ENCODE assay signal across 11 cellular contexts in the genomic region with DNA sequence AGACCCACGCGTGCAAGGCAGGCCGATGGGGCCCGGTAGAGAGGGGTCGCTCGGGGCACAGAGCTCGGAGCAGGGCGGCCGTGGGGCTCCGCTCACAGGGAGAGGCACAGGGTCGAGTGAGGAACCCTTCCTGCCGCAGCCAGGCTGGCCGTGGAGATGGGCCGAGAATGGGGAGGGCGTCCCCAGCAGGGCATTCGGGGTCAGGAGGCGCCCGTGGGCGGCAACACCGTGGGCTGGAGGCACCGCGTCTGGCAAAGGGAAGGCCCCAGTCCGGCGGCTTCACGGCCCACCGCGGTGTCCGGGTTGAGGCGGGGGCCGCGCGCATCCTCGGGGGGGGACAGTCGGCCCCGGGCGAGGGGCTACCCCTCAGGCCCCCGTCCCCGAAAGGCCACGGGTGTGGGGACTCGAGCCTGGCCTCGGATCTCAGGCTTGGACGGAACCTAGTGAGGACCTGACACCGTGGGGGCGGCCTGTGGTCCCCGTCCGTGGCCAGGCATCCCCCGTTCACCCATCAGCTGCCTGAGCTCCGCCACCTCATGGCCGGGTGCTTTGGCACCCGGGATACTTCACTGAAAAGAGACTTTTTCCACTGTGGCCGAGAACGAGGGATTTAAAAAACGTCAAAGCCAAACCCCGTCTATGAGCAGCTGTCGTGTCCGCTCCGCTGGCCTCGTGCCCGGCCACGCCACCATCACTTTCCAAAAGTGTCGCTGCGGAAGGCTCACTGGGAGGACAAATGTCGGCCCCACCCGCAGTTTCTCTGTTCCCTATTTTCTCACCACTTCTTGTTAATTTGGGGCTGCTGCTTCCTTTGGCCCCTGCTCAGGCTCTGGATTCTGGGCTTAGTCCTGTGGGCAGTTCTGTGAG.
DNase-seq lines count a peak whose midpoint lies in the region; ATAC-seq, FAIRE-seq and TF ChIP-seq lines count a peak whose summit lies in the region.
"Had no signal": no experiment of that assay in that cellular context is flagged by ENCODE, and none has a peak within 500 bp of the region (broad histone marks: within the 10 kb centered on the region; RNA-seq: fewer than 3 reads in every experiment).

No MANE protein-coding gene starts in this region.

- H3K36me3 Mint-ChIP-seq in GM23338 (ENCODE audit: low read depth) = no peaks in the 10 kb centered on the region; the same call in 2 of the 3 replicates
- H3K36me3 Mint-ChIP-seq: CD8-positive, alpha-beta T cell had no signal

- peaks cover 3% of the 10 kb centered on the region; the same call in 2 of the 3 replicates for H3K9me3 Mint-ChIP-seq in GM23338
- H3K9me3 Mint-ChIP-seq: CD8-positive, alpha-beta T cell had no signal

- H3K4me2 ChIP-seq in GM23338 = no peak overlapping the region

- H3K9ac ChIP-seq in rectal smooth muscle tissue (ENCODE audit: low read length) = no peak overlapping the region

- DNase-seq in GM23338 (ENCODE audit: low spot score) (no peak), SKM-1 (lab: John Stamatoyannopoulos, UW; ENCODE audit: unreplicated experiment) (peak; percentile 75), right atrium auricular region (ENCODE audit: low spot score) (peak; percentile 75), GM19239 (ENCODE audit: insufficient read length, low spot score) (no peak), HCEC 1CT (no peak)
- DNase-seq: activated T-cell treated with anti-CD3 and anti-CD28 coated beads, Interleukin-2, amount 50 U/mL, for 1 hour had no signal

- H2AFZ ChIP-seq in GM23338 = no peak overlapping the region

- no peaks in the 10 kb centered on the region for H3K9me2 ChIP-seq in GM23338 (ENCODE audit: insufficient read depth)

- peaks cover 7% of the 10 kb centered on the region for H3K27me3 Mint-ChIP-seq in GM23338 (ENCODE audit: insufficient read depth, low read depth, poor library complexity)

- peaks cover 23% of the 10 kb centered on the region for H3K4me1 Mint-ChIP-seq in GM23338

- H3K4me3 ChIP-seq in GM23338 (no peak overlapping the region), right atrium auricular region (no peak overlapping the region), rectal smooth muscle tissue (ENCODE audit: low read length) (no peak overlapping the region)

- H3K79me2 ChIP-seq in GM23338 (replicated peaks; ENCODE audit: insufficient read depth) = no peaks in the 10 kb centered on the region

- H4K20me1 ChIP-seq in GM23338 (replicated peaks; ENCODE audit: insufficient read depth) = no peaks in the 10 kb centered on the region

- H3K36me3 ChIP-seq in GM23338 (ENCODE audit: insufficient read depth) (no peaks in the 10 kb centered on the region), right atrium auricular region (no peaks in the 10 kb centered on the region), rectal smooth muscle tissue (ENCODE audit: control insufficient read depth, insufficient read depth, low read length) (no peaks in the 10 kb centered on the region)

- no peak overlapping the region for H3K27ac ChIP-seq in GM23338 (ENCODE audit: low read depth)
- peak overlapping the region in 1 of 2 donors; percentile 35 for H3K27ac ChIP-seq in right atrium auricular region
- H3K27ac ChIP-seq in rectal smooth muscle tissue (ENCODE audit: low read depth, low read length) = peak overlapping the region; percentile 14

- ATAC-seq in GM23338 (peak; percentile 14; the same call in 2 of the 3 replicates), HG03469 (IDR thresholded peaks at IDR 0.05; ENCODE audit: unreplicated experiment) (no peak), GM21528 (IDR thresholded peaks at IDR 0.05; ENCODE audit: low FRiP score, unreplicated experiment) (no peak)
- ATAC-seq: CD8-positive, alpha-beta T cell had no signal

- H3K4me1 ChIP-seq in GM23338 (ENCODE audit: insufficient read depth) (peaks cover 8% of the 10 kb centered on the region; the same call in 1 of the 2 replicates), right atrium auricular region (peaks cover 0 to 7% of the 10 kb centered on the region in 2 donors), rectal smooth muscle tissue (ENCODE audit: control insufficient read depth, insufficient read depth, low read length) (no peaks in the 10 kb centered on the region)

- FAIRE-seq in GM19239 (lab: Jason Lieb, UNC) = no peak
- FAIRE-seq: TTC549 had no signal

- H3F3A ChIP-seq in GM23338 (replicated peaks; ENCODE audit: low read depth) = no peaks in the 10 kb centered on the region

- H3K27me3 ChIP-seq in GM23338 (ENCODE audit: insufficient read depth) (no peaks in the 10 kb centered on the region), right atrium auricular region (no peaks in the 10 kb centered on the region), rectal smooth muscle tissue (ENCODE audit: control insufficient read depth, insufficient read depth, low read length) (peaks cover 5% of the 10 kb centered on the region)

- no peak overlapping the region for H3K27ac Mint-ChIP-seq in GM23338
- H3K27ac Mint-ChIP-seq: CD8-positive, alpha-beta T cell had no signal

- no peak overlapping the region for H3K4me3 Mint-ChIP-seq in GM23338
- H3K4me3 Mint-ChIP-seq: CD8-positive, alpha-beta T cell had no signal

- TF ChIP-seq CTCF in GM23338 (conservative IDR thresholded peaks at IDR 0.05; ENCODE audit: low read depth in 2 of 2) = no peak
- no peak for TF ChIP-seq CTCF in right atrium auricular region (IDR thresholded peaks at IDR 0.05)

- H3K9me3 ChIP-seq in right atrium auricular region = no peaks in the 10 kb centered on the region

TF ChIP-seq in GM23338, 12 proteins besides CTCF, POLR2A, EP300 and RAD21 (continues in another document):
- TF ChIP-seq POLR2AphosphoS5 (IDR thresholded peaks at IDR 0.05; ENCODE audit: low read depth) = no peak
- no peak for TF ChIP-seq ZNF331 (CRISPR knock-in tag; IDR thresholded peaks at IDR 0.05; ENCODE audit: low read depth)
- no peak for TF ChIP-seq JUNB (IDR thresholded peaks at IDR 0.05; ENCODE audit: unreplicated experiment)
- TF ChIP-seq NANOG (IDR thresholded peaks at IDR 0.05; ENCODE audit: borderline replicate concordance) = no peak
- TF ChIP-seq, protein P1, sequence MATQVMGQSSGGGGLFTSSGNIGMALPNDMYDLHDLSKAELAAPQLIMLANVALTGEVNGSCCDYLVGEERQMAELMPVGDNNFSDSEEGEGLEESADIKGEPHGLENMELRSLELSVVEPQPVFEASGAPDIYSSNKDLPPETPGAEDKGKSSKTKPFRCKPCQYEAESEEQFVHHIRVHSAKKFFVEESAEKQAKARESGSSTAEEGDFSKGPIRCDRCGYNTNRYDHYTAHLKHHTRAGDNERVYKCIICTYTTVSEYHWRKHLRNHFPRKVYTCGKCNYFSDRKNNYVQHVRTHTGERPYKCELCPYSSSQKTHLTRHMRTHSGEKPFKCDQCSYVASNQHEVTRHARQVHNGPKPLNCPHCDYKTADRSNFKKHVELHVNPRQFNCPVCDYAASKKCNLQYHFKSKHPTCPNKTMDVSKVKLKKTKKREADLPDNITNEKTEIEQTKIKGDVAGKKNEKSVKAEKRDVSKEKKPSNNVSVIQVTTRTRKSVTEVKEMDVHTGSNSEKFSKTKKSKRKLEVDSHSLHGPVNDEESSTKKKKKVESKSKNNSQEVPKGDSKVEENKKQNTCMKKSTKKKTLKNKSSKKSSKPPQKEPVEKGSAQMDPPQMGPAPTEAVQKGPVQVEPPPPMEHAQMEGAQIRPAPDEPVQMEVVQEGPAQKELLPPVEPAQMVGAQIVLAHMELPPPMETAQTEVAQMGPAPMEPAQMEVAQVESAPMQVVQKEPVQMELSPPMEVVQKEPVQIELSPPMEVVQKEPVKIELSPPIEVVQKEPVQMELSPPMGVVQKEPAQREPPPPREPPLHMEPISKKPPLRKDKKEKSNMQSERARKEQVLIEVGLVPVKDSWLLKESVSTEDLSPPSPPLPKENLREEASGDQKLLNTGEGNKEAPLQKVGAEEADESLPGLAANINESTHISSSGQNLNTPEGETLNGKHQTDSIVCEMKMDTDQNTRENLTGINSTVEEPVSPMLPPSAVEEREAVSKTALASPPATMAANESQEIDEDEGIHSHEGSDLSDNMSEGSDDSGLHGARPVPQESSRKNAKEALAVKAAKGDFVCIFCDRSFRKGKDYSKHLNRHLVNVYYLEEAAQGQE (IDR thresholded peaks at IDR 0.05; ENCODE audit: unreplicated experiment) = no peak
- no peak for TF ChIP-seq EZH2 (IDR thresholded peaks at IDR 0.05; ENCODE audit: low read depth, unreplicated experiment)

Comparison
In these comparisons a context has a peak if more than half of its experiments do, and no peak if none do; other contexts are left out.
1. DNase-seq: peak in SKM-1 (single experiment) and right atrium auricular region (single experiment); none in GM23338 (single experiment), GM19239 (single experiment) and HCEC 1CT (single experiment).